1 cellular context compared by ENCODE assay signal in genomic region chr16:88069397-88070168, GRCh38.
TF ChIP-seq lines count a peak whose summit lies in the region.

No MANE protein-coding gene starts in this region.

TF ChIP-seq in GM23338, 12 proteins besides CTCF, POLR2A, EP300 and RAD21 (continued from another document):
- no peak for TF ChIP-seq ZNF462 (CRISPR knock-in tag; IDR thresholded peaks at IDR 0.05)
- TF ChIP-seq EZH2phosphoT487 (IDR thresholded peaks at IDR 0.05; ENCODE audit: unreplicated experiment): no peak
- no peak for TF ChIP-seq POLR2AphosphoS5 (IDR thresholded peaks at IDR 0.05; ENCODE audit: low read depth)
- no peak for TF ChIP-seq NANOG (IDR thresholded peaks at IDR 0.05; ENCODE audit: borderline replicate concordance)
- no peak for TF ChIP-seq EZH2 (IDR thresholded peaks at IDR 0.05; ENCODE audit: low read depth, unreplicated experiment)
- TF ChIP-seq CREB1 (CRISPR knock-in tag; IDR thresholded peaks at IDR 0.05; ENCODE audit: low read depth): no peak
- no peak for TF ChIP-seq JUNB (IDR thresholded peaks at IDR 0.05; ENCODE audit: unreplicated experiment)
- no peak for TF ChIP-seq ZNF331 (CRISPR knock-in tag; IDR thresholded peaks at IDR 0.05; ENCODE audit: low read depth)
- no peak for TF ChIP-seq ZNF114 (CRISPR knock-in tag; IDR thresholded peaks at IDR 0.05)
